ENCODE assay signal across 16 cellular contexts in the genomic region with DNA sequence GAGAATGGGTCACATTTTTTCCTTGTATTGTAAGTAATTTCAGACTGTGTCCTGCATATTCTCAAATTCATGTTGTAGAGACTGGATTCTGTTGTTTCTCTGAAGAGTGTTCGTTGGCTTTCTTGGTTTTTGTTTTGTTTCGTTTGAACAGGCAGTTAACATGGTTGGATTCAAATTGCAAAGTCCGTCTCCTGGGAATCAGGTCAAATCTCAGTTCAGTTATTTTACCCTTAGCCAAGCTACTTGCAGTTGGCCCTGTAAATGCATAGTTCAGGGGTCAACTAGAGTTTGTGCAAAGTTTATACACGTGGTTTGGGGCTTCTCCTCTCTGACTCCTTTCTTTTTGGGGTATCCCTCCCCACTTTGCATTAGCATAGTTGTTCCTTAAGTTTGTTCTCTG. TPM values are rescaled to one million over a fixed set of nuclear protein-coding genes. Genes with fewer than 3 reads are reported as not detected.
DNase-seq lines count a peak whose midpoint lies in the region; ATAC-seq, FAIRE-seq and TF ChIP-seq lines count a peak whose summit lies in the region.
"Had no signal": no experiment of that assay in that cellular context is flagged by ENCODE, and none has a peak within 500 bp of the region (broad histone marks: within the 10 kb centered on the region; RNA-seq: fewer than 3 reads in every experiment).

No MANE protein-coding gene starts in this region.

- H2AFZ ChIP-seq in HepG2 (ENCODE audit: low read length) (no peak overlapping the region), parathyroid adenoma (peak overlapping the region; percentile 3)

- no peak for TF ChIP-seq POLR2A in HepG2 (IDR thresholded peaks at IDR 0.05; ENCODE audit: insufficient read depth in 1 of 2, low read depth in 2 of 2, low read length in 2 of 2)

- H3K27me3 ChIP-seq in BLaER1 treated with 17β-estradiol and CSF1 and Interleukin-3, amounts not matched to agents 10 nM and 100 nM: no peaks in the 10 kb centered on the region
- H3K27me3 ChIP-seq in HepG2 (ENCODE audit: control insufficient read depth in 1 of 2, insufficient read depth in 2 of 2, low read length in 2 of 2) (no peaks in the 10 kb centered on the region), parathyroid adenoma (ENCODE audit: control insufficient read depth, insufficient read depth, low read length) (no peaks in the 10 kb centered on the region)

- DNase-seq in choroid plexus epithelial cell (ENCODE audit: low read depth) (peak; percentile 49), HepG2 (ENCODE audit: low spot score) (no peak), NCI-H2107 (lab: John Stamatoyannopoulos, UW) (no peak), cerebellar cortex (ENCODE audit: low spot score) (no peak)
- DNase-seq: ACHN; CD4-positive, alpha-beta memory T cell; DMS79; HCEC 1CT; HFFc6 had no signal

- no peak for TF ChIP-seq CTCF in choroid plexus epithelial cell (conservative IDR thresholded peaks at IDR 0.05; ENCODE audit: low read depth, low read length)
- TF ChIP-seq CTCF in HepG2 (CRISPR knock-in tag; IDR thresholded peaks at IDR 0.05): no peak
- TF ChIP-seq CTCF in parathyroid adenoma (IDR thresholded peaks at IDR 0.05): no peak

- FAIRE-seq in HepG2 (lab: Jason Lieb, UNC): no peak
- FAIRE-seq: GM12878, GM18507, HTR-8/SVneo had no signal

- H3K27ac Mint-ChIP-seq in stimulated activated memory B cell treated with anti-CD40 and anti-IgM and Interleukin-4, amounts not matched to agents 10 μg/mL and 1 μg/mL and 100 μg/mL, for 72 hours: no peak overlapping the region
- H3K27ac Mint-ChIP-seq: CD4-positive, alpha-beta memory T cell; HFFc6 had no signal

- H3K27me3 Mint-ChIP-seq in stimulated activated memory B cell treated with anti-CD40 and anti-IgM and Interleukin-4, amounts not matched to agents 10 μg/mL and 1 μg/mL and 100 μg/mL, for 72 hours: no peaks in the 10 kb centered on the region
- H3K27me3 Mint-ChIP-seq: CD4-positive, alpha-beta memory T cell had no signal

- H3K36me3 Mint-ChIP-seq in stimulated activated memory B cell treated with anti-CD40 and anti-IgM and Interleukin-4, amounts not matched to agents 10 μg/mL and 1 μg/mL and 100 μg/mL, for 72 hours: peaks cover 34% of the 10 kb centered on the region

- in situ Hi-C loops in HepG2 (cut with HindIII; ENCODE audit: extremely low pct_ligation_motif_present, low pct_unique_long_range_greater_than_20kb): no loop called here

- intact Hi-C loops in HepG2 (cut with micrococcal nuclease; ENCODE audit: unreplicated experiment): no loop called here

- TF ChIP-seq RAD21 in HepG2 (CRISPR knock-in tag; IDR thresholded peaks at IDR 0.05): no peak

- H3K4me3 Mint-ChIP-seq in stimulated activated memory B cell treated with anti-CD40 and anti-IgM and Interleukin-4, amounts not matched to agents 10 μg/mL and 1 μg/mL and 100 μg/mL, for 72 hours: no peak overlapping the region
- H3K4me3 Mint-ChIP-seq: CD4-positive, alpha-beta memory T cell; HFFc6 had no signal

- peak overlapping the region in 3 of 11 experiments; percentile 6 to 18 (median 11); a peak in 4 of 22 replicates for H3K27ac ChIP-seq in BLaER1 treated with 17β-estradiol and CSF1 and Interleukin-3, amounts not matched to agents 10 nM and 100 nM
- H3K27ac ChIP-seq in HepG2 (ENCODE audit: extremely low read length, insufficient read depth, low read length): no peak overlapping the region
- H3K27ac ChIP-seq in parathyroid adenoma: no peak overlapping the region
- H3K27ac ChIP-seq: C4-2B had no signal

- peaks cover 0 to 21% (median 15%) of the 10 kb centered on the region in 10 experiments; a peak in 15 of 20 replicates for H3K4me1 ChIP-seq in BLaER1 treated with 17β-estradiol and CSF1 and Interleukin-3, amounts not matched to agents 10 nM and 100 nM
- H3K4me1 ChIP-seq in HepG2 (ENCODE audit: insufficient read depth, low read length) (peaks cover 10% of the 10 kb centered on the region), parathyroid adenoma (peaks cover 9% of the 10 kb centered on the region)

- peaks cover 23 to 32% (median 27%) of the 10 kb centered on the region in 11 experiments for H3K9me3 ChIP-seq in BLaER1 treated with 17β-estradiol and CSF1 and Interleukin-3, amounts not matched to agents 10 nM and 100 nM (replicated peaks in 1 of 11)
- H3K9me3 ChIP-seq in HepG2 (ENCODE audit: low read length) (peaks cover 9% of the 10 kb centered on the region), parathyroid adenoma (ENCODE audit: control insufficient read depth, low read length) (no peaks in the 10 kb centered on the region)

- peak overlapping the region in 9 of 11 experiments; percentile 12 to 78 (median 58); a peak in 18 of 22 replicates for H3K4me2 ChIP-seq in BLaER1 treated with 17β-estradiol and CSF1 and Interleukin-3, amounts not matched to agents 10 nM and 100 nM
- H3K4me2 ChIP-seq in HepG2 (ENCODE audit: low read depth, low read length) (peak overlapping the region; percentile 57), parathyroid adenoma (ENCODE audit: low read length) (peak overlapping the region; percentile 47)

- CTCF ChIA-PET in HepG2 (lab: Yijun Ruan, JAX; ENCODE audit: low intra/inter-chr PET ratio, low total read pairs): no interaction called here

- peak; percentile 43; the same call in 1 of the 3 replicates for ATAC-seq in HepG2
- ATAC-seq in stimulated activated memory B cell treated with anti-CD40 and anti-IgM and Interleukin-4, amounts not matched to agents 10 μg/mL and 1 μg/mL and 100 μg/mL, for 72 hours: no peak
- ATAC-seq: GM12878 had no signal

- WGBS in HepG2 (ENCODE audit: low lambda C conversion rate): under 1% methylated on average over 4 of the region's 4 CpGs

- peaks cover 11% of the 10 kb centered on the region for H3K9me3 Mint-ChIP-seq in stimulated activated memory B cell treated with anti-CD40 and anti-IgM and Interleukin-4, amounts not matched to agents 10 μg/mL and 1 μg/mL and 100 μg/mL, for 72 hours

- H3K79me2 ChIP-seq in HepG2 (ENCODE audit: insufficient read depth, low read length): no peaks in the 10 kb centered on the region
- no peaks in the 10 kb centered on the region for H3K79me2 ChIP-seq in parathyroid adenoma

- TF ChIP-seq EP300 in HepG2 (IDR thresholded peaks at IDR 0.05; ENCODE audit: low read depth in 2 of 2, low read length in 2 of 2): no peak
- TF ChIP-seq EP300 in HepG2 (CRISPR knock-in tag; IDR thresholded peaks at IDR 0.05; ENCODE audit: borderline replicate concordance): no peak

- POLR2A ChIA-PET in HepG2 (lab: Yijun Ruan, JAX): interaction anchor here (0.6 to 1.0 kb wide), 2 partner anchors 21 to 139 kb away, joined by 3 read pairs; no protein-coding TSS in a partner anchor

- H3K36me3 ChIP-seq in BLaER1 treated with 17β-estradiol and CSF1 and Interleukin-3, amounts not matched to agents 10 nM and 100 nM: peaks cover 0 to 12% (median 4%) of the 10 kb centered on the region in 11 experiments; a peak in 7 of 22 replicates
- no peaks in the 10 kb centered on the region for H3K36me3 ChIP-seq in HepG2 (replicated peaks in 1 of 2; ENCODE audit: control insufficient read depth in 1 of 2, insufficient read depth in 2 of 2, low read length in 2 of 2)
- no peaks in the 10 kb centered on the region for H3K36me3 ChIP-seq in parathyroid adenoma (ENCODE audit: control insufficient read depth, insufficient read depth, low read length)

- no peaks in the 10 kb centered on the region for H4K20me1 ChIP-seq in BLaER1 treated with 17β-estradiol and CSF1 and Interleukin-3, amounts not matched to agents 10 nM and 100 nM
- H4K20me1 ChIP-seq in HepG2 (ENCODE audit: insufficient read depth, low read length): no peaks in the 10 kb centered on the region

- BruUV-seq in HepG2 (replicated peaks; lab: Mats Ljungman, UMichigan): no TSS peak

- no peak overlapping the region for H3K4me3 ChIP-seq in BLaER1 treated with 17β-estradiol and CSF1 and Interleukin-3, amounts not matched to agents 10 nM and 100 nM
- H3K4me3 ChIP-seq in choroid plexus epithelial cell (ENCODE audit: low read depth, low read length) (no peak overlapping the region), HepG2 (replicated peaks in 1 of 3; ENCODE audit: insufficient read depth in 1 of 3, low read depth in 2 of 3, low read length in 3 of 3) (peak overlapping the region in 1 of 3 experiments; percentile 31; a peak in 2 of 6 replicates), parathyroid adenoma (ENCODE audit: low read depth, low read length) (no peak overlapping the region)
- H3K4me3 ChIP-seq: GM12878 had no signal

- no peaks in the 10 kb centered on the region for H3K4me1 Mint-ChIP-seq in stimulated activated memory B cell treated with anti-CD40 and anti-IgM and Interleukin-4, amounts not matched to agents 10 μg/mL and 1 μg/mL and 100 μg/mL, for 72 hours

- H3K9ac ChIP-seq in BLaER1 treated with 17β-estradiol and CSF1 and Interleukin-3, amounts not matched to agents 10 nM and 100 nM: no peak overlapping the region
- H3K9ac ChIP-seq in HepG2 (ENCODE audit: insufficient read depth, low read depth, low read length) (no peak overlapping the region), parathyroid adenoma (no peak overlapping the region)

TF ChIP-seq in HepG2, 621 proteins besides CTCF, POLR2A, EP300 and RAD21 (continues in another document):
- TF ChIP-seq HNF4G (IDR thresholded peaks at IDR 0.05; ENCODE audit: borderline replicate concordance, low read depth, low read length): 0 out of 2 replicates have a peak, but pooled peaks have one; percentile 10
- no peak for TF ChIP-seq HNF4G (CRISPR knock-in tag; IDR thresholded peaks at IDR 0.05; ENCODE audit: borderline replicate concordance, low read depth)

RNA-seq across cellular contexts. Expression of gene FBXW11, which starts 21.7 kb away (rescaled TPM):
- total RNA-seq in HepG2 (2016; rRNA removed; fragmentation: Illumina TruSeq; extraction: Trizol): 53.6 and 78.0 TPM in 2 replicates
- 13.9 and 16.6 TPM in 2 replicates for total RNA-seq in HepG2 (2016; cell fraction: cytosol; rRNA removed; fragmentation: Illumina TruSeq; extraction: Trizol; ENCODE audit: low read depth)
- total RNA-seq in HepG2 (2016; cell fraction: insoluble cytoplasmic fraction; rRNA removed; fragmentation: Illumina TruSeq; extraction: Trizol): 52.4 and 73.5 TPM in 2 replicates
- 54.3 and 57.1 TPM in 2 replicates for total RNA-seq in HepG2 (2016; cell fraction: membrane; rRNA removed; fragmentation: Illumina TruSeq; extraction: Trizol)
- total RNA-seq in HepG2 (2016; cell fraction: nucleus; rRNA removed; fragmentation: Illumina TruSeq; extraction: Trizol): 37.5 and 42.2 TPM in 2 replicates
- polyA plus RNA-seq in HepG2 (2011; rRNA removed): 31.7 and 33.6 TPM in 2 replicates
- polyA plus RNA-seq in HepG2 (2011; cell fraction: cytosol; rRNA removed): 25.6 and 34.6 TPM in 2 replicates
- 16.7 and 20.7 TPM in 2 replicates for polyA plus RNA-seq in HepG2 (2011; cell fraction: nucleus; rRNA removed)
- polyA plus RNA-seq in HepG2 (2012): 26.7 and 31.9 TPM in 2 replicates
- 5.1 and 5.2 TPM in 2 replicates for polyA plus RNA-seq in HepG2 (2016; cell fraction: cytosol; fragmentation: Illumina TruSeq; extraction: Trizol; ENCODE audit: low read depth)
- polyA plus RNA-seq in HepG2 (2016; cell fraction: insoluble cytoplasmic fraction; fragmentation: Illumina TruSeq; extraction: Trizol; ENCODE audit: low read depth): 49.8 and 50.1 TPM in 2 replicates
- polyA plus RNA-seq in HepG2 (2016; cell fraction: membrane; fragmentation: Illumina TruSeq; extraction: Trizol; ENCODE audit: low read depth): 19.6 and 21.6 TPM in 2 replicates
- polyA plus RNA-seq in HepG2 (2016; cell fraction: nucleus; fragmentation: Illumina TruSeq; extraction: Trizol; ENCODE audit: insufficient read depth, low read depth): 22.7 and 23.9 TPM in 2 replicates
- polyA minus RNA-seq in HepG2 (2011; rRNA and poly(A)+ RNA removed; ENCODE audit: low replicate concordance): 103 and 117 TPM in 2 replicates
- polyA minus RNA-seq in HepG2 (2011; cell fraction: cytosol; rRNA and poly(A)+ RNA removed): 41.9 and 50.8 TPM in 2 replicates
- polyA minus RNA-seq in HepG2 (2011; cell fraction: nucleus; rRNA and poly(A)+ RNA removed): 52.0 and 58.4 TPM in 2 replicates
